8 cellular contexts compared by ENCODE assay signal in the genomic region with DNA sequence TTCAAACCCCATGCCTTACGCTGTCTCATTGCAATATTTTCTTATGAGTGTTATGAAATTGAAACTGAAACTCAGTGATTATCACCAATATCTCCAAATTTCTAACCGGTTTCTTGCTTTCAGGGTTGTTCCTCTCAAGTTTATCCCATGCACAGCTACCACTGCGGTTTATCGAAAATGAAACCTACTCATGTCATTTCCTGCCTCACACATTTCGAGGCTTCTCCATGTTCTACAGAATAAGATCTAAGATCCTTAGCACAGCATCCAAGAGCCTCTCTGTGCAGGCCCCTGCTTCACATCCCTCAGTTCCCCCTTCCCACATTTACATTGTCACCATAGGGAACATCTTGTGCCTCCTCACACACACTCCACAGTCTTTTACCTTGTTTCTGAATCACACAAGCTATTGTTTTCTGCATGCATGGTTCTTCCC. TPM values are rescaled to one million over a fixed set of nuclear protein-coding genes. Genes with fewer than 3 reads are reported as not detected.
DNase-seq lines count a peak whose midpoint lies in the region; ATAC-seq and TF ChIP-seq lines count a peak whose summit lies in the region.

No MANE protein-coding gene starts in this region.

- H3K4me3 Mint-ChIP-seq in activated B cell treated with CpG ODN at 0.5 μM for 24 hours = peak overlapping the region; percentile 46
- H3K4me3 Mint-ChIP-seq in memory B cell = peak overlapping the region; percentile 47

- H3K9me3 Mint-ChIP-seq in activated B cell treated with CpG ODN at 0.5 μM for 24 hours = peaks cover 7% of the 10 kb centered on the region
- peaks cover 5% of the 10 kb centered on the region for H3K9me3 Mint-ChIP-seq in memory B cell

- H3K4me1 Mint-ChIP-seq in activated B cell treated with CpG ODN at 0.5 μM for 24 hours (peaks cover 21% of the 10 kb centered on the region), memory B cell (peaks cover 10% of the 10 kb centered on the region)

- no peak for TF ChIP-seq CTCF in activated B cell treated with CpG ODN at 0.5 μM for 24 hours (IDR thresholded peaks at IDR 0.05)

- intact Hi-C loops in Right ventricle myocardium inferior (cut with DNase I) (no loop called here), right cardiac atrium (cut with DNase I) (no loop called here), activated B cell treated with CpG ODN at 0.5 μM for 24 hours (cut with micrococcal nuclease) (no loop called here)

- H3K27ac Mint-ChIP-seq in activated B cell treated with CpG ODN at 0.5 μM for 24 hours = peak overlapping the region; percentile 47
- peak overlapping the region; percentile 45 for H3K27ac Mint-ChIP-seq in memory B cell

- peak; percentile 16 for ATAC-seq in Right ventricle myocardium inferior
- no peak for ATAC-seq in right cardiac atrium
- ATAC-seq in HG03175 (IDR thresholded peaks at IDR 0.05; ENCODE audit: unreplicated experiment) = peak; percentile 98
- peak; percentile 72 for ATAC-seq in activated B cell treated with CpG ODN at 0.5 μM for 24 hours (ENCODE audit: low read depth)
- peak; percentile 87 for ATAC-seq in memory B cell (ENCODE audit: low read depth)

- 79% methylated on average over 5 of the region's 5 CpGs for WGBS in right cardiac atrium

- H3K27me3 Mint-ChIP-seq in activated B cell treated with CpG ODN at 0.5 μM for 24 hours (no peaks in the 10 kb centered on the region), memory B cell (no peaks in the 10 kb centered on the region)

- H3K36me3 Mint-ChIP-seq in activated B cell treated with CpG ODN at 0.5 μM for 24 hours (ENCODE audit: low read depth) (no peaks in the 10 kb centered on the region), memory B cell (no peaks in the 10 kb centered on the region)

- H3K4me1 ChIP-seq in right cardiac atrium (ENCODE audit: control insufficient read depth, insufficient read depth, low read length) = no peaks in the 10 kb centered on the region

- no peaks in the 10 kb centered on the region for H3K9me3 ChIP-seq in right cardiac atrium (ENCODE audit: control insufficient read depth, low read length)

- no peak overlapping the region for H3K27ac ChIP-seq in right cardiac atrium (ENCODE audit: low read length)

- no peaks in the 10 kb centered on the region for H3K27me3 ChIP-seq in right cardiac atrium (ENCODE audit: control insufficient read depth, insufficient read depth)

- CTCF ChIA-PET in activated B cell treated with CpG ODN at 0.5 μM for 24 hours (lab: Charles Lee) = no interaction called here

- DNase-seq in Right ventricle myocardium inferior (ENCODE audit: missing footprints) (no peak), right cardiac atrium (no peak), activated B cell treated with CpG ODN at 0.5 μM for 24 hours (no peak), memory B cell (ENCODE audit: low spot score in 2 of 2) (peak in 1 of 2 donors; percentile 5), NCI-H524 (lab: John Stamatoyannopoulos, UW) (no peak), NCI-H774 (lab: John Stamatoyannopoulos, UW) (no peak), middle frontal gyrus (ENCODE audit: extremely low spot score, low spot score) (no peak)

- no peak overlapping the region for H3K4me3 ChIP-seq in right cardiac atrium (ENCODE audit: low read length)

- POLR2A ChIA-PET in activated B cell treated with CpG ODN at 0.5 μM for 24 hours (lab: Charles Lee) = no interaction called here

RNA-seq across cellular contexts. Expression of a gene that starts 45.5 kb away (rescaled TPM):
- total RNA-seq in Right ventricle myocardium inferior (4.1 TPM), right cardiac atrium (1 to 10 TPM; 4.0 to 9.7 (median 5.7) TPM), activated B cell treated with CpG ODN at 0.5 μM for 24 hours (not detected in 2 replicates)
- polyA plus RNA-seq in right cardiac atrium = 2.5 TPM

Comparison
In these comparisons a context has a peak if more than half of its experiments do, and no peak if none do; other contexts are left out.
1. ATAC-seq: peak in Right ventricle myocardium inferior (single experiment), HG03175 (single experiment), activated B cell treated with CpG ODN at 0.5 μM for 24 hours (single experiment) and memory B cell (single experiment); none in right cardiac atrium (0 of 2).